Comparison of ENCODE assay signal across 8 cellular contexts in genomic region chr15:70101459-70102113, GRCh38. TPM values are rescaled to one million over a fixed set of nuclear protein-coding genes. Genes with fewer than 3 reads are reported as not detected.
DNase-seq lines count a peak whose midpoint lies in the region; ATAC-seq lines count a peak whose summit lies in the region.

No MANE protein-coding gene starts in this region.

- peaks cover 12% of the 10 kb centered on the region for H3K4me1 ChIP-seq in rectal smooth muscle tissue (ENCODE audit: control insufficient read depth, insufficient read depth, low read length)

- H3K27ac ChIP-seq in SK-N-MC (peak overlapping the region; percentile 60; the same call in 1 of the 2 replicates), rectal smooth muscle tissue (ENCODE audit: low read depth, low read length) (peak overlapping the region; percentile 87)

- H3K9ac ChIP-seq in SK-N-MC (ENCODE audit: insufficient read length), result no peak overlapping the region
- H3K9ac ChIP-seq in rectal smooth muscle tissue (ENCODE audit: low read length), result peak overlapping the region; percentile 36

- peaks cover 2 to 3% of the 10 kb centered on the region in 2 donors for H3K36me3 Mint-ChIP-seq in activated T-cell treated with anti-CD3 and anti-CD28 coated beads, Interleukin-2, amount 50 U/mL, for 72 hours (ENCODE audit: insufficient read depth in 2 of 2)

- no peaks in the 10 kb centered on the region for H3K9me3 Mint-ChIP-seq in activated T-cell treated with anti-CD3 and anti-CD28 coated beads, Interleukin-2, amount 50 U/mL, for 72 hours

- H3K9me3 ChIP-seq in SK-N-MC (ENCODE audit: low read depth, low read length), result no peaks in the 10 kb centered on the region

- no peak overlapping the region for H3K27ac Mint-ChIP-seq in activated T-cell treated with anti-CD3 and anti-CD28 coated beads, Interleukin-2, amount 50 U/mL, for 72 hours

- peaks cover 40% of the 10 kb centered on the region for H3K4me1 Mint-ChIP-seq in activated T-cell treated with anti-CD3 and anti-CD28 coated beads, Interleukin-2, amount 50 U/mL, for 72 hours (ENCODE audit: low read depth)

- H3K4me3 ChIP-seq in SK-N-MC, result peak overlapping the region; percentile 76
- no peak overlapping the region for H3K4me3 ChIP-seq in rectal smooth muscle tissue (ENCODE audit: low read length)

- H3K27me3 Mint-ChIP-seq in activated T-cell treated with anti-CD3 and anti-CD28 coated beads, Interleukin-2, amount 50 U/mL, for 72 hours (ENCODE audit: low read depth), result peaks cover 28% of the 10 kb centered on the region

- no peak overlapping the region for H3K4me3 Mint-ChIP-seq in activated T-cell treated with anti-CD3 and anti-CD28 coated beads, Interleukin-2, amount 50 U/mL, for 72 hours

- ATAC-seq in activated T-cell treated with anti-CD3 and anti-CD28 coated beads, Interleukin-2, amount 50 U/mL, for 72 hours (replicated peaks in 1 of 2), result no peak
- ATAC-seq in HG03439 (IDR thresholded peaks at IDR 0.05; ENCODE audit: unreplicated experiment), result no peak

- no peaks in the 10 kb centered on the region for H3K27me3 ChIP-seq in rectal smooth muscle tissue (ENCODE audit: control insufficient read depth, insufficient read depth, low read length)

- H3K36me3 ChIP-seq in SK-N-MC (ENCODE audit: insufficient read depth, low read length) (no peaks in the 10 kb centered on the region), rectal smooth muscle tissue (ENCODE audit: control insufficient read depth, insufficient read depth, low read length) (no peaks in the 10 kb centered on the region)

- DNase-seq in EL (peak; percentile 77), NCI-H1417 treated with DMSO at 0.1 percent for 48 hours (lab: John Stamatoyannopoulos, UW) (peak; percentile 84), SK-N-MC (ENCODE audit: low read depth, low spot score) (peak; percentile 93), foreskin melanocyte (peak; percentile 79)
- DNase-seq in activated T-cell treated with anti-CD3 and anti-CD28 coated beads, Interleukin-2, amount 50 U/mL, for 72 hours, result no peak
- no peak for DNase-seq in stimulated activated CD4-positive, alpha-beta T cell treated with anti-CD3 and anti-CD28 coated beads, Interleukin-1b, Interleukin-23, amount 100 ng/mL, for 48 hours

RNA-seq across cellular contexts. Expression of gene TLE3, which starts 3.9 kb away (rescaled TPM):
- 100 to 1,000 TPM in 1 of 2 donors, 10 to 100 TPM in 1; 84.6 to 112 TPM for total RNA-seq in activated T-cell treated with anti-CD3 and anti-CD28 coated beads, Interleukin-2, amount 50 U/mL, for 72 hours

Comparison
In these comparisons a context has a peak if more than half of its experiments do, and no peak if none do; other contexts are left out.
1. DNase-seq: peak in EL (single experiment), NCI-H1417 treated with DMSO at 0.1 percent for 48 hours (single experiment), SK-N-MC (single experiment) and foreskin melanocyte (single experiment); none in activated T-cell treated with anti-CD3 and anti-CD28 coated beads, Interleukin-2, amount 50 U/mL, for 72 hours (0 of 2) and stimulated activated CD4-positive, alpha-beta T cell treated with anti-CD3 and anti-CD28 coated beads, Interleukin-1b, Interleukin-23, amount 100 ng/mL, for 48 hours (single experiment).